In the genomic region with DNA sequence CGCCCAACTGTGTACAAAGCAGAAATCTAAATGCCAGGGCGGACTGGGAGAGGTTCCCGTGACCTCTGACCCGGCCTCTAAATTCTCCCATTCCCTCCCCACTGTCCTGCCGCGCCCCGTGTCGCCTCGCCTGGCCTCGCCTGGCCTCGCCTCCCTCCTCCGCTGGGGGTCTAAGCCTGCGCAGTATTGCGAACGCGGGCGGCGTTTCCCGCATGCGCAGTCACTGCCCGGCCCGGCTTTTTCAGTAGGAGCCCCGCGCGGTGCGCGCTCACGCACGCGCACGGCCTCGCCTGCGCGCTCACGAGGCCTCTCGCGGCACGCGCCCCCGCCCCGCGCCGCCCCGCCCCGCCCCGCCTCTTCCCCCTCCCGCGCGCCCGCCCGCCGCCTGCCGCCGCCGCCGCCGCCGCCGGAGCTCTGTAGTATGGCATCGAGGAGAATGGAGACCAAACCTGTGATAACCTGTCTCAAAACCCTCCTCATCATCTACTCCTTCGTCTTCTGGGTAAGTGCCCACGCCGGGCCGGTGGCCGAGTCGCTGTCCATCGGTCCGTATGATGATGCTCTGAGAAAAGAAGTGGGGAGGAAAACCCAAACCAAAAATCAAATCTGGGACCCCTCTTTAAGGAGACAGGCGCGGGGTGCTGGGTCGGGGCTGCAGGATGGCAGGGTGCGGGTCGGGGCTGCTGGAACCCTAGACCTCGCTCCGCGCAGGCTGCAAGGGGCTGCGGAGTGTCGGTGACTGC, we compare ENCODE assay signal across 8 cellular contexts.
DNase-seq lines count a peak whose midpoint lies in the region; ATAC-seq lines count a peak whose summit lies in the region.

Gene TSPAN7, plus strand, starts transcription at position 417 of the 743 bp plus-strand sequence. Its CDS starts 5 bp downstream, at position 422.

- no peaks in the 10 kb centered on the region for H3K36me3 Mint-ChIP-seq in memory B cell

- H3K4me1 ChIP-seq in effector memory CD4-positive, alpha-beta T cell (ENCODE audit: control insufficient read depth, insufficient read depth, low read length, poor library complexity, severe bottlenecking) = no peaks in the 10 kb centered on the region

- no peak within 1 kb of the TSS for H3K27ac Mint-ChIP-seq in memory B cell

- H3K27ac ChIP-seq in effector memory CD4-positive, alpha-beta T cell (ENCODE audit: insufficient read depth, low read length, poor library complexity, severe bottlenecking) = no peak within 1 kb of the TSS

- H3K36me3 ChIP-seq in effector memory CD4-positive, alpha-beta T cell (ENCODE audit: control insufficient read depth, insufficient read depth, low read length) = no peaks in the 10 kb centered on the region

- no peaks in the 10 kb centered on the region for H3K9me3 Mint-ChIP-seq in memory B cell

- no peaks in the 10 kb centered on the region for H3K27me3 ChIP-seq in effector memory CD4-positive, alpha-beta T cell (replicated peaks; ENCODE audit: control insufficient read depth, insufficient read depth, low read length, poor library complexity, severe bottlenecking)

- no peaks in the 10 kb centered on the region for H3K9me3 ChIP-seq in effector memory CD4-positive, alpha-beta T cell (ENCODE audit: control insufficient read depth, low read length)

- DNase-seq in NCI-H526 (lab: John Stamatoyannopoulos, UW) = peak; percentile 42 to 92
- DNase-seq in activated CD8-positive, alpha-beta memory T cell treated with anti-CD3 and anti-CD28 coated beads for 48 hours (ENCODE audit: low read depth in 2 of 3, low spot score in 2 of 3) = peak; percentile 36 to 54 (median 38)
- peak; percentile 56 to 63 (median 57) for DNase-seq in effector memory CD4-positive, alpha-beta T cell
- peak; percentile 35 to 40 for DNase-seq in memory B cell (ENCODE audit: low spot score in 2 of 2)
- peak; percentile 50 to 76 (median 53) for DNase-seq in stimulated activated CD4-positive, alpha-beta T cell treated with anti-CD3 and anti-CD28 coated beads, TNF-alpha, amount 100 ng/mL, for 24 hours (ENCODE audit: low read depth in 3 of 3)
- no peak for DNase-seq in epidermal melanocyte (ENCODE audit: insufficient read length, low spot score)

- ATAC-seq in GM18511 (IDR thresholded peaks at IDR 0.05; ENCODE audit: unreplicated experiment) (peak; percentile 85), HG03439 (IDR thresholded peaks at IDR 0.05; ENCODE audit: unreplicated experiment) (peak; percentile 64), memory B cell (ENCODE audit: low read depth) (peak; percentile 89)

- peaks cover 3% of the 10 kb centered on the region for H3K27me3 Mint-ChIP-seq in memory B cell

- peak within 1 kb of the TSS; percentile 54 for H3K4me3 ChIP-seq in effector memory CD4-positive, alpha-beta T cell (ENCODE audit: insufficient read depth, low read depth, low read length, poor library complexity, severe bottlenecking)

- no peaks in the 10 kb centered on the region for H3K4me1 Mint-ChIP-seq in memory B cell

- peak within 1 kb of the TSS; percentile 84 for H3K4me3 Mint-ChIP-seq in memory B cell
